Comparison of ENCODE assay signal across 21 cellular contexts in genomic region chr2:48098539-48098938, GRCh38.
"Had no signal": no experiment of that assay in that cellular context is flagged by ENCODE, and none has a peak within 500 bp of the region (broad histone marks: within the 10 kb centered on the region; RNA-seq: fewer than 3 reads in every experiment).

No MANE protein-coding gene starts in this region.

- H3K9me3 ChIP-seq: SJCRH30 had no signal

- H3K4me3 ChIP-seq: SJCRH30 had no signal

- H3K36me3 ChIP-seq: SJCRH30 had no signal

- H3K27me3 ChIP-seq: SJCRH30 had no signal

- ATAC-seq: Panc1, SK-N-SH treated with all-trans-retinoic acid at 6 μM for 48 hours had no signal

- H3K4me1 ChIP-seq: SJCRH30 had no signal

- DNase-seq: KBM-7, MV-4-11, NCI-H1048, NCI-H1105, NCI-H1417, NCI-H1436 treated with DMSO at 0.1 percent for 48 hours, NCI-H1694, NCI-H187 treated with DMSO at 0.1 percent for 48 hours, NCI-H2029 treated with DMSO at 0.1 percent for 48 hours, NCI-H2171 treated with DMSO at 0.1 percent for 48 hours, NCI-H345, NCI-H446 treated with DMSO at 0.1 percent for 48 hours, NCI-H510A treated with DMSO at 0.1 percent for 48 hours, NCI-H526 treated with DMSO at 0.1 percent for 48 hours, NCI-H748 treated with DMSO at 0.1 percent for 48 hours, SHP77 treated with DMSO at 0.1 percent for 48 hours, SJCRH30, T-helper 1 cell had no signal

- H3K27ac ChIP-seq: RWPE1, SJCRH30 had no signal
